ENCODE assay signal across 9 cellular contexts in genomic region chr17:1060991-1061390, GRCh38.
DNase-seq lines count a peak whose midpoint lies in the region; ATAC-seq and TF ChIP-seq lines count a peak whose summit lies in the region.
"Had no signal": no experiment of that assay in that cellular context is flagged by ENCODE, and none has a peak within 500 bp of the region (broad histone marks: within the 10 kb centered on the region; RNA-seq: fewer than 3 reads in every experiment).

No MANE protein-coding gene starts in this region.

- H3F3A ChIP-seq in GM23248 (ENCODE audit: insufficient read depth), result peaks cover 13% of the 10 kb centered on the region; the same call in 1 of the 2 replicates

- H2AFZ ChIP-seq in GM23248, result no peak overlapping the region

- peaks cover 3% of the 10 kb centered on the region; the same call in 1 of the 2 replicates for H3K4me1 ChIP-seq in GM23248 (ENCODE audit: insufficient read depth)
- peaks cover 0 to 13% (median 6%) of the 10 kb centered on the region in 3 donors for H3K4me1 ChIP-seq in esophagus squamous epithelium

- no peak for ATAC-seq in HG03469 (IDR thresholded peaks at IDR 0.05; ENCODE audit: unreplicated experiment)

- H3K27ac ChIP-seq in GM23248, result peak overlapping the region; percentile 39
- peak overlapping the region in 1 of 4 donors; percentile 54 for H3K27ac ChIP-seq in esophagus squamous epithelium

- H3K27me3 ChIP-seq in GM23248 (replicated peaks; ENCODE audit: insufficient read depth), result no peaks in the 10 kb centered on the region
- no peaks in the 10 kb centered on the region for H3K27me3 ChIP-seq in esophagus squamous epithelium

- H3K4me3 ChIP-seq in GM23248 (no peak overlapping the region), esophagus squamous epithelium (no peak overlapping the region)
- H3K4me3 ChIP-seq: skin epidermis had no signal

- no peaks in the 10 kb centered on the region for H3K9me2 ChIP-seq in GM23248 (ENCODE audit: insufficient read depth)

- TF ChIP-seq POLR2A in esophagus squamous epithelium (IDR thresholded peaks at IDR 0.05) (no peak), erythroblast (IDR thresholded peaks at IDR 0.05; ENCODE audit: low read length) (no peak)

- no peak overlapping the region for H3K4me2 ChIP-seq in GM23248 (ENCODE audit: unreplicated experiment)

- WGBS in GM23248 (ENCODE audit: low coverage in 1 of 2, low lambda C conversion rate in 2 of 2, missing lambda C conversion rate in 2 of 2), 2 experiments, result 13 to 19% methylated on average over 9 to 11 of the region's 11 CpGs
- WGBS in esophagus squamous epithelium, 2 donors, result 40 to 61% methylated on average over 3 to 5 of the region's 11 CpGs

- H3K79me2 ChIP-seq in GM23248 (ENCODE audit: insufficient read depth), result no peaks in the 10 kb centered on the region

- in situ Hi-C loops in GM23248 (cut with MboI), result no loop called here

- H3K9me3 ChIP-seq in GM23248 (ENCODE audit: low read depth) (no peaks in the 10 kb centered on the region), esophagus squamous epithelium (peaks cover 0 to 4% (median 0%) of the 10 kb centered on the region in 3 donors)

- peak; percentile 99 for DNase-seq in GM23248
- DNase-seq in RPMI8226, result peak; percentile 93
- peak; percentile 25 for DNase-seq in epidermal melanocyte (ENCODE audit: insufficient read length, low spot score)
- peak; percentile 97 for DNase-seq in renal cortical epithelial cell (ENCODE audit: low read depth)
- no peak for DNase-seq in iPS-NIHi7 (ENCODE audit: extremely low spot score)
- DNase-seq in esophagus squamous epithelium (lab: John Stamatoyannopoulos, UW), result no peak
- no peak for DNase-seq in erythroblast (lab: John Stamatoyannopoulos, UW)

- peaks cover 15% of the 10 kb centered on the region for H3K36me3 ChIP-seq in GM23248 (ENCODE audit: low read depth)
- peaks cover 21 to 90% (median 29%) of the 10 kb centered on the region in 3 donors for H3K36me3 ChIP-seq in esophagus squamous epithelium

- H3K9ac ChIP-seq in GM23248, result no peak overlapping the region

- intact Hi-C loops in esophagus squamous epithelium (cut with DNase I), result no loop called here

- no peak for TF ChIP-seq CTCF in esophagus squamous epithelium (IDR thresholded peaks at IDR 0.05)

- no peaks in the 10 kb centered on the region for H4K20me1 ChIP-seq in GM23248 (ENCODE audit: insufficient read depth)

Comparison
In these comparisons a context has a peak if more than half of its experiments do, and no peak if none do; other contexts are left out.
1. DNase-seq: peak in GM23248 (single experiment), RPMI8226 (single experiment), epidermal melanocyte (single experiment) and renal cortical epithelial cell (single experiment); none in iPS-NIHi7 (single experiment), esophagus squamous epithelium (single experiment) and erythroblast (0 of 2).